ENCODE assay signal across 10 cellular contexts in the genomic region with DNA sequence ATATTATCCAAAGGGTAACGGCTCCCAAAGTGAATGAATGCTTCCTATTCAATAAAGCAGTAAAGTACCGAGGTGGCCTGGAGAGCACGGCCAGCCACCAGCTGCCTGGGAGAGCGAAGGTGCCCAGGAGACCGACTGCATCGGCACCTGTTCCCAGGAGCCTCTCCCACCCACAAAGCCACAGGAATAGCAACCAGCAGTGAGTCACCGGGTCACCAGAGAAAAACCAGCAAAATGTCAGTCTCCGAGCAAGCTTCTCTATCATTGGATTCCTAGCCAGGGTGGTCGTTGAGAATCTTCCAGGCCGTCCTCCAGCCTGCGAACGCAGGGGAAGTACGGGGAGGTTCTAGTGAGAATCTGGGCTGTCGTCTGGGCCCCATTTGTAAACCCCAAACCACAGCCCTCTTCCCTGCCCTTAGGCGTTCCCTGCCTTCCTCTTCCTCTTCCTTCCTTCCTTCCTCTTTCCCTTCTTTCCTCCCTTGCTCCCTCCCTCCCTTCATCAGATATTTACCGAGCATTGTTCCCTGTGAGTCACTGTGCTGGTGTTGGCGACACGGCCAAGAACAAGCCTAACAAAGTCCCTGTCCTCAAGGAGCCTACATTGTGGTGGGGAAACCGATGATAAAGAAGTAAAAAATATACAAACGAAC.
DNase-seq lines count a peak whose midpoint lies in the region; ATAC-seq and TF ChIP-seq lines count a peak whose summit lies in the region.
"Had no signal": no experiment of that assay in that cellular context is flagged by ENCODE, and none has a peak within 500 bp of the region (broad histone marks: within the 10 kb centered on the region; RNA-seq: fewer than 3 reads in every experiment).

No MANE protein-coding gene starts in this region.

- no peak overlapping the region; the same call in 1 of the 2 replicates for H2AFZ ChIP-seq in SK-N-SH (ENCODE audit: low read depth)

- no peaks in the 10 kb centered on the region for H3K9me2 ChIP-seq in SK-N-SH

- H3K4me2 ChIP-seq in SK-N-SH, result peak overlapping the region; percentile 59

- H3K4me3 ChIP-seq in SK-N-SH (ENCODE audit: low read depth in 2 of 2, low read length in 1 of 2), result no peak overlapping the region
- no peak overlapping the region for H3K4me3 ChIP-seq in kidney epithelial cell (ENCODE audit: low read depth, low read length)
- H3K4me3 ChIP-seq in stomach smooth muscle (ENCODE audit: low read length in 2 of 2), result no peak overlapping the region

- ATAC-seq in HG03460 (IDR thresholded peaks at IDR 0.05; ENCODE audit: unreplicated experiment) (no peak), GM19397 (IDR thresholded peaks at IDR 0.05; ENCODE audit: unreplicated experiment) (no peak)

- H3K27ac ChIP-seq in SK-N-SH (ENCODE audit: low read depth in 2 of 2, low read length in 1 of 2) (peak overlapping the region in 1 of 2 experiments; percentile 86; a peak in 3 of 4 replicates), stomach smooth muscle (ENCODE audit: low read length) (peak overlapping the region; percentile 24)
- H3K27ac ChIP-seq: 22Rv1 had no signal

- no peaks in the 10 kb centered on the region for H4K20me1 ChIP-seq in SK-N-SH (ENCODE audit: insufficient read depth)

- peaks cover 6 to 28% of the 10 kb centered on the region in 2 experiments; a peak in 3 of 4 replicates for H3K4me1 ChIP-seq in SK-N-SH (ENCODE audit: control insufficient read depth in 1 of 2, insufficient read depth in 2 of 2, low read depth in 1 of 2, low read length in 1 of 2)
- H3K4me1 ChIP-seq in stomach smooth muscle (ENCODE audit: control insufficient read depth, insufficient read depth, low read length), result peaks cover 10% of the 10 kb centered on the region

- TF ChIP-seq RAD21 in SK-N-SH (IDR thresholded peaks at IDR 0.05; ENCODE audit: low read length), result no peak

- POLR2A ChIA-PET in SK-N-SH (lab: Yijun Ruan, JAX), result interaction anchor here (0.6 kb wide), 1 partner anchor 179 kb away, joined by 3 read pairs; no protein-coding TSS in a partner anchor

- no peak for TF ChIP-seq EP300 in SK-N-SH (IDR thresholded peaks at IDR 0.05; ENCODE audit: borderline replicate concordance in 1 of 2, low read depth in 1 of 2, low read length in 1 of 2)

- CTCF ChIA-PET in SK-N-SH (lab: Yijun Ruan, JAX), result interaction anchor here (0.6 to 1.4 kb wide), 4 partner anchors 8 to 253 kb away, joined by 3 to 7 read pairs (median 4); no protein-coding TSS in a partner anchor

- no peaks in the 10 kb centered on the region for H3K27me3 ChIP-seq in SK-N-SH (ENCODE audit: insufficient read depth)
- H3K27me3 ChIP-seq in kidney epithelial cell (ENCODE audit: control insufficient read depth, insufficient read depth, low read length), result no peaks in the 10 kb centered on the region
- H3K27me3 ChIP-seq in stomach smooth muscle (ENCODE audit: control insufficient read depth in 1 of 2, insufficient read depth in 2 of 2, low read length in 2 of 2), result no peaks in the 10 kb centered on the region

- DNase-seq in SKM-1 treated with dmso at 0.1 percent for 144 hours (lab: John Stamatoyannopoulos, UW; ENCODE audit: unreplicated experiment) (peak; percentile 30), SKM-1 (lab: John Stamatoyannopoulos, UW; ENCODE audit: unreplicated experiment) (no peak), SK-N-SH (no peak), kidney epithelial cell (ENCODE audit: low read depth) (peak; percentile 34), GM20000 (ENCODE audit: low spot score) (no peak)
- DNase-seq: GOT3 had no signal

- peaks cover 20% of the 10 kb centered on the region for H3F3A ChIP-seq in SK-N-SH (replicated peaks; ENCODE audit: insufficient read depth)

- TF ChIP-seq CTCF in SK-N-SH (IDR thresholded peaks at IDR 0.05) (no peak), kidney epithelial cell (IDR thresholded peaks at IDR 0.05; ENCODE audit: insufficient read depth, low read length, poor library complexity, severe bottlenecking) (no peak), GM20000 (IDR thresholded peaks at IDR 0.05; ENCODE audit: extremely low read depth, missing control alignments) (no peak)

- H3K9me3 ChIP-seq in SK-N-SH (no peaks in the 10 kb centered on the region), stomach smooth muscle (ENCODE audit: control insufficient read depth in 2 of 2, low read length in 2 of 2) (no peaks in the 10 kb centered on the region)

- 89% methylated on average over 20 of the region's 20 CpGs for WGBS in SK-N-SH (ENCODE audit: low lambda C conversion rate)

- H3K79me2 ChIP-seq in SK-N-SH (ENCODE audit: insufficient read depth), result peaks cover 4% of the 10 kb centered on the region; the same call in 1 of the 2 replicates

- H3K36me3 ChIP-seq in SK-N-SH (replicated peaks in 1 of 2; ENCODE audit: control insufficient read depth in 1 of 2, insufficient read depth in 2 of 2, low read length in 1 of 2), result no peaks in the 10 kb centered on the region
- no peaks in the 10 kb centered on the region for H3K36me3 ChIP-seq in kidney epithelial cell (ENCODE audit: control insufficient read depth, insufficient read depth, low read length)
- H3K36me3 ChIP-seq in stomach smooth muscle (ENCODE audit: control insufficient read depth in 2 of 2, insufficient read depth in 2 of 2, low read length in 2 of 2), result no peaks in the 10 kb centered on the region

- H3K9ac ChIP-seq in SK-N-SH (peak overlapping the region; percentile 61; the same call in 1 of the 2 replicates), stomach smooth muscle (ENCODE audit: low read length in 2 of 2) (no peak overlapping the region)

TF ChIP-seq in SK-N-SH, 30 proteins besides CTCF, POLR2A, EP300 and RAD21:
- TF ChIP-seq SMC3 (IDR thresholded peaks at IDR 0.05; ENCODE audit: low read depth, low read length), result no peak
- TF ChIP-seq TCF12 (IDR thresholded peaks at IDR 0.05), result peak; percentile 32; the same call in 1 of the 2 replicates
- peak; percentile 36; the same call in 1 of the 2 replicates for TF ChIP-seq FOSL2 (IDR thresholded peaks at IDR 0.05; ENCODE audit: borderline replicate concordance, low read depth)

Comparison
In these comparisons a context has a peak if more than half of its experiments do, and no peak if none do; other contexts are left out.
1. DNase-seq: peak in SKM-1 treated with dmso at 0.1 percent for 144 hours (single experiment) and kidney epithelial cell (single experiment); none in SKM-1 (single experiment), SK-N-SH (single experiment) and GM20000 (single experiment).